28 cellular contexts compared by ENCODE assay signal in the genomic region with DNA sequence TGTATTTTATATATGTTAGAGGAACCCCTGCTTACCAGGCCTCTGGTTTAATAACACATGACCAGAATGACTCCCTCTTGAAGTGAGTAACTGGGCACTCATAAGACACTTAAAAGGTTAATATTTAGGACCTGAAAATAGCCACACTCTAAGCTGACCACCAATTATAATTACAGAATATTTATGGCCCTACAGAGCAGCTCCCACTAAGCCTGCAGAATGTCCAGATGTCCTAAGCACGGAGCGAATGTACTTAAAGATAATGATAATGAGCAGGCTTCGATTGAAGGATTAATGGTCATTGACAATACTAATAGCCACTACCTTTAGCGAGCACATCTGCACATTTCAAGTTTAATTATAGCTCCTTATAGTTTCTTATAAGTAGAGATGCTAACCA.
"Had no signal": no experiment of that assay in that cellular context is flagged by ENCODE, and none has a peak within 500 bp of the region (broad histone marks: within the 10 kb centered on the region; RNA-seq: fewer than 3 reads in every experiment).

No MANE protein-coding gene starts in this region.

- ATAC-seq: activated CD8-positive, alpha-beta memory T cell treated with anti-CD3 and anti-CD28 coated beads, Interleukin-2, amount 10 ng/mL, durations not matched to agents 7 days and 5 days; activated CD8-positive, alpha-beta T cell treated with anti-CD3 and anti-CD28 coated beads, Interleukin-2, amount 10 ng/mL, durations not matched to agents 7 days and 5 days; activated naive CD4-positive, alpha-beta T cell treated with anti-CD3 and anti-CD28 coated beads, Interleukin-2, amount 50 U/mL, for 72 hours; activated T-cell treated with anti-CD3 and anti-CD28 coated beads, Interleukin-2, amount 50 U/mL, for 72 hours; gastroesophageal sphincter; left colon; sciatic nerve; stimulated activated effector memory CD8-positive, alpha-beta T cell treated with anti-CD3 and anti-CD28 coated beads, Interleukin-12 subunit alpha, Interleukin-12 subunit beta, amount 100 ng/mL, for 72 hours had no signal

- H3K4me3 Mint-ChIP-seq: activated B cell treated with CpG ODN at 0.5 μM for 24 hours; activated CD8-positive, alpha-beta memory T cell treated with anti-CD3 and anti-CD28 coated beads, Interleukin-2, amount 10 ng/mL, durations not matched to agents 7 days and 5 days; activated CD8-positive, alpha-beta T cell treated with anti-CD3 and anti-CD28 coated beads, Interleukin-2, amount 10 ng/mL, durations not matched to agents 7 days and 5 days; activated T-cell treated with anti-CD3 and anti-CD28 coated beads, Interleukin-2, amount 50 U/mL, for 72 hours; mesothelial cell of epicardium; naive B cell; nephron progenitor cell; stimulated activated effector memory CD8-positive, alpha-beta T cell treated with anti-CD3 and anti-CD28 coated beads, Interleukin-12 subunit alpha, Interleukin-12 subunit beta, amount 100 ng/mL, for 72 hours; stimulated activated naive CD8-positive, alpha-beta T cell treated with anti-CD3 and anti-CD28 coated beads, Interleukin-15, Interleukin-2, amounts not matched to agents 100 ng/mL and 50 ng/mL, for 24 hours; T-helper 1 cell treated with Interleukin-12 subunit alpha and Interleukin-12 subunit beta and Interleukin-4 antibody, amounts not matched to agents 30 μg/mL and 1 μg/mL, for 36 hours; type B pancreatic cell had no signal

- H3K36me3 Mint-ChIP-seq: activated naive CD4-positive, alpha-beta T cell treated with anti-CD3 and anti-CD28 coated beads, Interleukin-2, amount 50 U/mL, for 72 hours; mesothelial cell of epicardium; naive B cell; stimulated activated effector memory CD8-positive, alpha-beta T cell treated with anti-CD3 and anti-CD28 coated beads, Interleukin-12 subunit alpha, Interleukin-12 subunit beta, amount 100 ng/mL, for 72 hours; type B pancreatic cell had no signal

- H3K27me3 Mint-ChIP-seq: activated B cell treated with CpG ODN at 0.5 μM for 24 hours, naive B cell, type B pancreatic cell had no signal

- H3K27ac Mint-ChIP-seq: activated B cell treated with CpG ODN at 0.5 μM for 24 hours; activated CD8-positive, alpha-beta memory T cell treated with anti-CD3 and anti-CD28 coated beads, Interleukin-2, amount 10 ng/mL, durations not matched to agents 7 days and 5 days; activated CD8-positive, alpha-beta T cell treated with anti-CD3 and anti-CD28 coated beads, Interleukin-2, amount 10 ng/mL, durations not matched to agents 7 days and 5 days; activated naive CD4-positive, alpha-beta T cell treated with anti-CD3 and anti-CD28 coated beads, Interleukin-2, amount 50 U/mL, for 72 hours; activated T-cell treated with anti-CD3 and anti-CD28 coated beads, Interleukin-2, amount 50 U/mL, for 72 hours; mesothelial cell of epicardium; naive B cell; stimulated activated effector memory CD8-positive, alpha-beta T cell treated with anti-CD3 and anti-CD28 coated beads, Interleukin-12 subunit alpha, Interleukin-12 subunit beta, amount 100 ng/mL, for 72 hours; stimulated activated naive CD8-positive, alpha-beta T cell treated with anti-CD3 and anti-CD28 coated beads, Interleukin-15, Interleukin-2, amounts not matched to agents 100 ng/mL and 50 ng/mL, for 24 hours; type B pancreatic cell had no signal

- H3K9me3 ChIP-seq: breast epithelium, gastroesophageal sphincter, neutrophil, uterus had no signal

- DNase-seq: activated B cell treated with CpG ODN at 0.5 μM for 24 hours; activated CD4-positive, alpha-beta T cell treated with anti-CD3 and anti-CD28 coated beads, Interleukin-2, amount 50 U/mL, for 1 hour; activated CD8-positive, alpha-beta memory T cell treated with anti-CD3 and anti-CD28 coated beads, Interleukin-2, amount 10 ng/mL, durations not matched to agents 7 days and 5 days; activated CD8-positive, alpha-beta T cell treated with anti-CD3 and anti-CD28 coated beads, Interleukin-2, amount 10 ng/mL, durations not matched to agents 7 days and 5 days; activated naive CD4-positive, alpha-beta T cell; activated T-cell treated with anti-CD3 and anti-CD28 coated beads for 4 hours; activated T-cell treated with anti-CD3 and anti-CD28 coated beads, Interleukin-2, amount 50 U/mL, for 72 hours; dorsolateral prefrontal cortex; effector memory CD4-positive, alpha-beta T cell; erythroblast; left colon; mammary epithelial cell; naive B cell; nephron progenitor cell; small intestine; stimulated activated CD4-positive, alpha-beta T cell treated with anti-CD3 and anti-CD28 coated beads, Interleukin-4, amount 100 ng/mL, for 24 hours; T1000; uterus had no signal

- H3K27ac ChIP-seq: breast epithelium, dorsolateral prefrontal cortex, gastroesophageal sphincter, neutrophil had no signal
